Comparison of ENCODE assay signal across 8 cellular contexts in genomic region chr19:10292206-10292788, GRCh38. TPM values are rescaled to one million over a fixed set of nuclear protein-coding genes. Genes with fewer than 3 reads are reported as not detected.
DNase-seq lines count a peak whose midpoint lies in the region; ATAC-seq and TF ChIP-seq lines count a peak whose summit lies in the region.

No MANE protein-coding gene starts in this region.

- H3K27me3 Mint-ChIP-seq in activated CD8-positive, alpha-beta memory T cell treated with anti-CD3 and anti-CD28 coated beads, Interleukin-2, amount 10 ng/mL, durations not matched to agents 7 days and 5 days: peaks cover 81% of the 10 kb centered on the region

- peak overlapping the region; percentile 51 for H3K4me3 ChIP-seq in HAP-1
- peak overlapping the region; percentile 53 for H3K4me3 ChIP-seq in epithelial cell of esophagus (ENCODE audit: low read length)

- in situ Hi-C loops in HAP-1 (cut with MboI; ENCODE audit: low sequenced_read_pairs): no loop called here

- no peaks in the 10 kb centered on the region for H3K9me3 Mint-ChIP-seq in activated CD8-positive, alpha-beta memory T cell treated with anti-CD3 and anti-CD28 coated beads, Interleukin-2, amount 10 ng/mL, durations not matched to agents 7 days and 5 days (ENCODE audit: low read depth)

- H3K27me3 ChIP-seq in HAP-1 (ENCODE audit: low read depth): no peaks in the 10 kb centered on the region

- peaks cover 10% of the 10 kb centered on the region for H3K36me3 ChIP-seq in HAP-1 (replicated peaks)

- peak overlapping the region; percentile 68 for H3K4me3 Mint-ChIP-seq in activated CD8-positive, alpha-beta memory T cell treated with anti-CD3 and anti-CD28 coated beads, Interleukin-2, amount 10 ng/mL, durations not matched to agents 7 days and 5 days

- H3K27ac Mint-ChIP-seq in activated CD8-positive, alpha-beta memory T cell treated with anti-CD3 and anti-CD28 coated beads, Interleukin-2, amount 10 ng/mL, durations not matched to agents 7 days and 5 days: peak overlapping the region; percentile 24

- CTCF ChIA-PET in activated CD8-positive, alpha-beta memory T cell treated with anti-CD3 and anti-CD28 coated beads, Interleukin-2, amount 10 ng/mL, durations not matched to agents 7 days and 5 days (lab: Charles Lee): interaction anchor here (0.5 to 10.1 kb wide), 6 partner anchors 12 to 129 kb away, joined by 3 to 116 read pairs (median 4); partner anchors contain the start of genes ICAM1 and TYK2

- peaks cover 14% of the 10 kb centered on the region for H3K4me1 ChIP-seq in HAP-1

- no peak for TF ChIP-seq CTCF in epithelial cell of esophagus (IDR thresholded peaks at IDR 0.05; ENCODE audit: insufficient read depth, low read depth, low read length, missing control alignments)

- peaks cover 64% of the 10 kb centered on the region for H3K4me1 Mint-ChIP-seq in activated CD8-positive, alpha-beta memory T cell treated with anti-CD3 and anti-CD28 coated beads, Interleukin-2, amount 10 ng/mL, durations not matched to agents 7 days and 5 days

- DNase-seq in CMK (ENCODE audit: low read depth) (peak; percentile 88), HAP-1 (ENCODE audit: low spot score in 2 of 2) (peak; percentile 64 to 95), NCI-H345 (lab: John Stamatoyannopoulos, UW) (peak; percentile 52), epithelial cell of esophagus (ENCODE audit: low read depth) (peak; percentile 85), myocyte (ENCODE audit: low read depth) (peak; percentile 75), pons (ENCODE audit: low spot score) (no peak)
- DNase-seq in activated CD8-positive, alpha-beta memory T cell treated with anti-CD3 and anti-CD28 coated beads, Interleukin-2, amount 10 ng/mL, durations not matched to agents 7 days and 5 days: peak; percentile 87
- peak; percentile 45 for DNase-seq in stimulated activated naive CD4-positive, alpha-beta T cell treated with Interleukin-2 at 50 U/mL for 16 hours (lab: John Stamatoyannopoulos, UW)

- no peaks in the 10 kb centered on the region for H3K9me3 ChIP-seq in HAP-1

- peak; percentile 67 for ATAC-seq in activated CD8-positive, alpha-beta memory T cell treated with anti-CD3 and anti-CD28 coated beads, Interleukin-2, amount 10 ng/mL, durations not matched to agents 7 days and 5 days

- H3K36me3 Mint-ChIP-seq in activated CD8-positive, alpha-beta memory T cell treated with anti-CD3 and anti-CD28 coated beads, Interleukin-2, amount 10 ng/mL, durations not matched to agents 7 days and 5 days: peaks cover 2% of the 10 kb centered on the region

RNA-seq across cellular contexts. Expression of gene ICAM5, which starts 2.5 kb away (rescaled TPM):
- total RNA-seq in activated CD8-positive, alpha-beta memory T cell treated with anti-CD3 and anti-CD28 coated beads, Interleukin-2, amount 10 ng/mL, durations not matched to agents 7 days and 5 days: under 1 TPM; 0.41 to 0.84 TPM
- total RNA-seq in myocyte: 7.2 and 8.3 TPM in 2 replicates
- polyA plus RNA-seq in myocyte (2012): 5.5 TPM

RNA-seq across cellular contexts. Expression of gene ICAM4, which starts 5.5 kb away (rescaled TPM):
- under 1 TPM; 0.89 to 0.99 TPM for total RNA-seq in activated CD8-positive, alpha-beta memory T cell treated with anti-CD3 and anti-CD28 coated beads, Interleukin-2, amount 10 ng/mL, durations not matched to agents 7 days and 5 days
- 1.4 and 3.2 TPM in 2 replicates for total RNA-seq in myocyte
- 0.49 TPM for polyA plus RNA-seq in myocyte (2012)

RNA-seq across cellular contexts. Expression of gene ZGLP1, which starts 17.3 kb away (rescaled TPM):
- 1 to 10 TPM in 1 of 2 experiments, under 1 TPM in 1; 0.93 to 3.3 TPM for total RNA-seq in activated CD8-positive, alpha-beta memory T cell treated with anti-CD3 and anti-CD28 coated beads, Interleukin-2, amount 10 ng/mL, durations not matched to agents 7 days and 5 days
- 1.8 and 4.2 TPM in 2 replicates for total RNA-seq in myocyte
- 5.4 TPM for polyA plus RNA-seq in myocyte (2012)

RNA-seq across cellular contexts. Expression of gene ICAM1, which starts 21.4 kb away (rescaled TPM):
- total RNA-seq in activated CD8-positive, alpha-beta memory T cell treated with anti-CD3 and anti-CD28 coated beads, Interleukin-2, amount 10 ng/mL, durations not matched to agents 7 days and 5 days: 10 to 100 TPM; 17.7 to 31.5 TPM
- total RNA-seq in myocyte: 5.1 and 21.3 TPM in 2 replicates
- polyA plus RNA-seq in myocyte (2012): 8.3 TPM

RNA-seq across cellular contexts. Expression of gene FDX2, which starts 23.5 kb away (rescaled TPM):
- 10 to 100 TPM in 1 of 2 experiments, 1 to 10 TPM in 1; 7.4 to 11.1 TPM for total RNA-seq in activated CD8-positive, alpha-beta memory T cell treated with anti-CD3 and anti-CD28 coated beads, Interleukin-2, amount 10 ng/mL, durations not matched to agents 7 days and 5 days
- total RNA-seq in myocyte: 39.4 and 45.8 TPM in 2 replicates
- 74.6 TPM for polyA plus RNA-seq in myocyte (2012)
